20 cellular contexts compared by ENCODE assay signal in the genomic region with DNA sequence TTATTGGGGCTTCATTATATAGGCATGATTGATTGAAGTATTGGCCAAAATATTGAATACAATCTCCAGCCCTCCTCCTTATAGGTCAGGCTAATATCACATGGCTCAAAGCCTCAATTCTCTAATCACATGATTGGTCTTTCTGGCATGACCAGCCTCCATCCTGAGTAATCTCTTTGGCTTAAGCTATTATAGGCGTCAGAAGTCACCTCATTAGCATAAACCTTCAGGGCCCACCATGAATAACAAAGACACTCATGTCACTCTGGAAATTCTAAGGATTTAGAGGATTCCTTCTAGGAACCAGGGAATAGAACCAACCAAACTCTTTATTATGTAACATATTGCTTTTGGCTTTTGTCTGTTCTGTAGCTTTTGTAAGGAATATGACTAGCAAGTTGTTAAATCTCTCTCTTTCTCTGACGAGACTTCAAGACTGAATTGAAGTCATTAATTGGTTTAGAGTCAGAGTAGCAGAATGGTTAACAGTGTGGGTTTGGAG.
"Had no signal": no experiment of that assay in that cellular context is flagged by ENCODE, and none has a peak within 500 bp of the region (broad histone marks: within the 10 kb centered on the region; RNA-seq: fewer than 3 reads in every experiment).

No MANE protein-coding gene starts in this region.

- H3K9me3 ChIP-seq: gastroesophageal sphincter, neutrophil, psoas muscle, stomach, thoracic aorta, transverse colon had no signal

- H3K4me1 ChIP-seq: gastroesophageal sphincter, psoas muscle, sigmoid colon, stomach, transverse colon had no signal

- DNase-seq: effector memory CD4-positive, alpha-beta T cell; glutamatergic neuron; left colon; left ventricle myocardium superior; mesenchymal stem cell; naive B cell; nephron progenitor cell; psoas muscle; sigmoid colon; stimulated activated CD4-positive, alpha-beta T cell treated with anti-CD3 and anti-CD28 coated beads, Interleukin-12 subunit alpha, Interleukin-12 subunit beta, amount 100 ng/mL, for 4 hours; stimulated activated naive CD4-positive, alpha-beta T cell; stomach; substantia nigra; transverse colon had no signal

- H3K27me3 ChIP-seq: gastroesophageal sphincter, neutrophil, sigmoid colon, stomach, transverse colon had no signal

- H3K36me3 ChIP-seq: gastroesophageal sphincter, neutrophil, sigmoid colon, stomach, thoracic aorta, transverse colon had no signal

- H3K27ac ChIP-seq: gastroesophageal sphincter, neutrophil, psoas muscle, sigmoid colon, skin epidermis, stomach, thoracic aorta, transverse colon had no signal

- H3K4me3 ChIP-seq: gastroesophageal sphincter, lung, psoas muscle, sigmoid colon, skin epidermis, stomach, thoracic aorta, transverse colon had no signal

- ATAC-seq: esophagus mucosa, gastroesophageal sphincter, left colon, left ventricle myocardium superior, psoas muscle had no signal
